Comparison of ENCODE assay signal across 25 cellular contexts in the genomic region with DNA sequence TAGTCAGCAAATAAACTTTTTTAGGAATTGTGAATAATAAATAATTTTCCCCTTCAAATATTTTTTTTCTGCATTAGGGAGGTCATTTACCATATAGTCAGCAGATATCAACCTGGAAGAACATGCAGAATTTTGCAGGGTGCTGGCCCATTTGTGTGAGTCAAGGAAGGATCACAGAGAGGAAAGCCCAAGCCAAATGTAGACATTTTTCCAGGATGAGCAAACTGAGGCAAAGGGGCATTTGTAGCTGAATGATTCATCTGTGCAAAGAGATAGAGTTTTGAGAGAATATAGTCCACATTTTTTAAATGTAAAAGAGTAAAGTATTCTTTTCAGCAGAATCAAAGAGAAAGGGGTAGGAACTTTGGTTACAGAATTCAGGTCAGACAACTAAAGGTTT.
"Had no signal": no experiment of that assay in that cellular context is flagged by ENCODE, and none has a peak within 500 bp of the region (broad histone marks: within the 10 kb centered on the region; RNA-seq: fewer than 3 reads in every experiment).

No MANE protein-coding gene starts in this region.

- H3K27me3 ChIP-seq: heart right ventricle, ovary had no signal

- H3K9me3 ChIP-seq: heart right ventricle, ovary, prostate gland, thoracic aorta had no signal

- H3K4me1 Mint-ChIP-seq: activated naive CD8-positive, alpha-beta T cell treated with anti-CD3 and anti-CD28 coated beads, Interleukin-2, amount 10 ng/mL, durations not matched to agents 7 days and 5 days; naive thymus-derived CD8-positive, alpha-beta T cell had no signal

- H3K36me3 Mint-ChIP-seq: activated CD4-positive, alpha-beta memory T cell treated with anti-CD3 and anti-CD28 coated beads for 36 hours; activated naive CD8-positive, alpha-beta T cell treated with anti-CD3 and anti-CD28 coated beads, Interleukin-2, amount 10 ng/mL, durations not matched to agents 7 days and 5 days; naive thymus-derived CD8-positive, alpha-beta T cell; type B pancreatic cell had no signal

- H3K36me3 ChIP-seq: heart right ventricle, ovary, prostate gland, thoracic aorta had no signal

- H3K4me1 ChIP-seq: heart right ventricle, prostate gland had no signal

- H3K4me3 ChIP-seq: heart right ventricle, lung, ovary, prostate gland, thoracic aorta had no signal

- ATAC-seq: activated T-cell treated with anti-CD3 and anti-CD28 coated beads, Interleukin-2, amount 50 U/mL, for 72 hours; esophagus mucosa; heart right ventricle; left lobe of liver; naive thymus-derived CD8-positive, alpha-beta T cell had no signal

- DNase-seq: activated B cell treated with CpG ODN at 0.5 μM for 24 hours; activated CD4-positive, alpha-beta memory T cell treated with anti-CD3 and anti-CD28 coated beads for 36 hours; activated CD4-positive, alpha-beta T cell treated with anti-CD3 and anti-CD28 coated beads for 4 hours; activated effector memory CD4-positive, alpha-beta T cell treated with Interleukin-2 at 50 U/mL for 16 hours; activated naive CD4-positive, alpha-beta T cell treated with anti-CD3 and anti-CD28 coated beads for 36 hours; activated naive CD8-positive, alpha-beta T cell treated with anti-CD3 and anti-CD28 coated beads, Interleukin-2, amount 10 ng/mL, durations not matched to agents 7 days and 5 days; activated T-cell treated with anti-CD3 and anti-CD28 coated beads, Interleukin-2, amount 50 U/mL, for 72 hours; amygdala; central memory CD4-positive, alpha-beta T cell; dermis blood vessel endothelial cell; effector CD8-positive, alpha-beta T cell; heart right ventricle; kidney; naive thymus-derived CD8-positive, alpha-beta T cell; ovary; stimulated activated CD4-positive, alpha-beta T cell treated with anti-CD3 and anti-CD28 coated beads, Interleukin-4, amount 100 ng/mL, for 24 hours; stimulated activated naive CD4-positive, alpha-beta T cell treated with Interleukin-2 at 50 U/mL for 16 hours; T1000 had no signal

- H3K27ac ChIP-seq: heart right ventricle, ovary, prostate gland, thoracic aorta had no signal

- H3K27me3 Mint-ChIP-seq: activated B cell treated with CpG ODN at 0.5 μM for 24 hours; activated CD4-positive, alpha-beta memory T cell treated with anti-CD3 and anti-CD28 coated beads for 36 hours; activated naive CD8-positive, alpha-beta T cell treated with anti-CD3 and anti-CD28 coated beads, Interleukin-2, amount 10 ng/mL, durations not matched to agents 7 days and 5 days; type B pancreatic cell had no signal

- H3K4me3 Mint-ChIP-seq: activated B cell treated with CpG ODN at 0.5 μM for 24 hours; activated CD4-positive, alpha-beta memory T cell treated with anti-CD3 and anti-CD28 coated beads for 36 hours; activated naive CD4-positive, alpha-beta T cell treated with anti-CD3 and anti-CD28 coated beads for 36 hours; activated naive CD8-positive, alpha-beta T cell treated with anti-CD3 and anti-CD28 coated beads, Interleukin-2, amount 10 ng/mL, durations not matched to agents 7 days and 5 days; activated T-cell treated with anti-CD3 and anti-CD28 coated beads, Interleukin-2, amount 50 U/mL, for 72 hours; naive thymus-derived CD8-positive, alpha-beta T cell; T-helper 1 cell treated with Interleukin-12 subunit alpha and Interleukin-12 subunit beta and Interleukin-4 antibody, amounts not matched to agents 30 μg/mL and 1 μg/mL, for 36 hours; type B pancreatic cell had no signal

- H3K9me3 Mint-ChIP-seq: activated B cell treated with CpG ODN at 0.5 μM for 24 hours; activated CD4-positive, alpha-beta memory T cell treated with anti-CD3 and anti-CD28 coated beads for 36 hours; activated naive CD4-positive, alpha-beta T cell treated with anti-CD3 and anti-CD28 coated beads for 36 hours; activated naive CD8-positive, alpha-beta T cell treated with anti-CD3 and anti-CD28 coated beads, Interleukin-2, amount 10 ng/mL, durations not matched to agents 7 days and 5 days; activated T-cell treated with anti-CD3 and anti-CD28 coated beads, Interleukin-2, amount 50 U/mL, for 72 hours; T-helper 1 cell treated with Interleukin-12 subunit alpha and Interleukin-12 subunit beta and Interleukin-4 antibody, amounts not matched to agents 30 μg/mL and 1 μg/mL, for 36 hours; type B pancreatic cell had no signal

- H3K27ac Mint-ChIP-seq: activated B cell treated with CpG ODN at 0.5 μM for 24 hours; activated CD4-positive, alpha-beta memory T cell treated with anti-CD3 and anti-CD28 coated beads for 36 hours; activated naive CD4-positive, alpha-beta T cell treated with anti-CD3 and anti-CD28 coated beads for 36 hours; activated naive CD8-positive, alpha-beta T cell treated with anti-CD3 and anti-CD28 coated beads, Interleukin-2, amount 10 ng/mL, durations not matched to agents 7 days and 5 days; activated T-cell treated with anti-CD3 and anti-CD28 coated beads, Interleukin-2, amount 50 U/mL, for 72 hours; naive thymus-derived CD8-positive, alpha-beta T cell; T-helper 1 cell treated with Interleukin-12 subunit alpha and Interleukin-12 subunit beta and Interleukin-4 antibody, amounts not matched to agents 30 μg/mL and 1 μg/mL, for 36 hours; type B pancreatic cell had no signal
